ENCODE assay signal across 30 cellular contexts in the genomic region with DNA sequence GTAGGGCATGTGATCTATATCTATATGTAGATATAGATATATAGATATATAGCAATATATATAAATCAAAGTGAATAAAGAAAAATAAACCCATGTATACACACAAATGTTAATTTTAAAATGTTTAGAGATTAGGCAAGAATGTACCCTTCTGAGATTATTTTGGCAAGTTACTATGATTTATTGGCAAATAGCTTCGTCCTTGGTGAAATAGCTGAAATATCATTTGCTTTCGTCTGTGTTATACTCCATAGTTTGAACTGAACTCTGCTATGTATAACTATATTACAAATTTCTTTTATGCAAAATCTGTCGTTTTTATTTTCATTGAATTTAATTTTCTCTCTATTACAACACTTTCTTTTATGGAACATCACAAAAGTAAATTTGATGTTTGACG. TPM values are rescaled to one million over a fixed set of nuclear protein-coding genes. Genes with fewer than 3 reads are reported as not detected.
"Had no signal": no experiment of that assay in that cellular context is flagged by ENCODE, and none has a peak within 500 bp of the region (broad histone marks: within the 10 kb centered on the region; RNA-seq: fewer than 3 reads in every experiment).

No MANE protein-coding gene starts in this region.

- H3K4me3 ChIP-seq: adrenal gland, body of pancreas, esophagus muscularis mucosa, heart left ventricle had no signal

- H3K27me3 ChIP-seq: adrenal gland, body of pancreas, esophagus muscularis mucosa, heart left ventricle had no signal

- ATAC-seq: activated CD8-positive, alpha-beta T cell treated with anti-CD3 and anti-CD28 coated beads for 36 hours; activated naive CD8-positive, alpha-beta T cell treated with anti-CD3 and anti-CD28 coated beads, Interleukin-2, amount 50 U/mL, for 24 hours; activated T-cell treated with anti-CD3 and anti-CD28 coated beads, Interleukin-2, amount 50 U/mL, for 4 hours; activated T-helper 17 cell treated with anti-CD3 and anti-CD28 coated beads, Interleukin-2, amount 50 U/mL, for 72 hours; body of pancreas; effector memory CD8-positive, alpha-beta T cell; heart left ventricle; WTC11 had no signal

- DNase-seq: activated CD4-positive, alpha-beta T cell treated with anti-CD3 and anti-CD28 coated beads for 1 hour; activated CD4-positive, alpha-beta T cell treated with anti-CD3 and anti-CD28 coated beads for 4 hours; activated CD4-positive, alpha-beta T cell treated with anti-CD3 and anti-CD28 coated beads, Interleukin-2, amount 50 U/mL, for 1 hour; activated CD4-positive, alpha-beta T cell treated with anti-CD3 and anti-CD28 coated beads, Interleukin-2, amount 50 U/mL, for 48 hours; activated CD8-positive, alpha-beta memory T cell treated with anti-CD3 and anti-CD28 coated beads for 24 hours; activated CD8-positive, alpha-beta T cell treated with anti-CD3 and anti-CD28 coated beads for 36 hours; activated effector memory CD4-positive, alpha-beta T cell treated with Interleukin-2 at 50 U/mL for 16 hours; activated gamma-delta T cell treated with Interleukin-2 at 50 U/mL for 16 hours; activated naive CD4-positive, alpha-beta T cell treated with Interleukin-2 at 50 U/mL for 16 hours; activated naive CD8-positive, alpha-beta T cell treated with anti-CD3 and anti-CD28 coated beads for 36 hours; activated naive CD8-positive, alpha-beta T cell treated with anti-CD3 and anti-CD28 coated beads, Interleukin-2, amount 50 U/mL, for 24 hours; activated T-cell treated with anti-CD3 and anti-CD28 coated beads, Interleukin-2, amount 50 U/mL, for 4 hours; adrenal gland; amygdala; aorta; body of pancreas; caudate nucleus; cortex of kidney; dermis blood vessel endothelial cell; effector CD4-positive, alpha-beta T cell; effector memory CD8-positive, alpha-beta T cell; erythroblast; foreskin melanocyte; glutamatergic neuron; heart left ventricle; T-helper 2 cell had no signal

- H3K36me3 ChIP-seq: adrenal gland had no signal

- H3K27ac ChIP-seq: adrenal gland, body of pancreas, esophagus muscularis mucosa had no signal

- H3K9me3 ChIP-seq: adrenal gland, body of pancreas, esophagus muscularis mucosa, heart left ventricle had no signal

- H3K4me1 ChIP-seq: body of pancreas had no signal

RNA-seq across cellular contexts. Expression of gene CPED1, which starts 57.5 kb away (rescaled TPM):
- total RNA-seq: activated CD8-positive, alpha-beta T cell treated with anti-CD3 and anti-CD28 coated beads for 36 hours; activated naive CD8-positive, alpha-beta T cell treated with anti-CD3 and anti-CD28 coated beads for 36 hours; activated T-helper 17 cell treated with anti-CD3 and anti-CD28 coated beads, Interleukin-2, amount 50 U/mL, for 72 hours; T-helper 1 cell treated with Interleukin-12 subunit alpha and Interleukin-12 subunit beta and Interleukin-4 antibody, amounts not matched to agents 30 ng/mL and 1 ng/mL, for 36 hours had no signal
